Comparison of ENCODE assay signal across 8 cellular contexts in the genomic region with DNA sequence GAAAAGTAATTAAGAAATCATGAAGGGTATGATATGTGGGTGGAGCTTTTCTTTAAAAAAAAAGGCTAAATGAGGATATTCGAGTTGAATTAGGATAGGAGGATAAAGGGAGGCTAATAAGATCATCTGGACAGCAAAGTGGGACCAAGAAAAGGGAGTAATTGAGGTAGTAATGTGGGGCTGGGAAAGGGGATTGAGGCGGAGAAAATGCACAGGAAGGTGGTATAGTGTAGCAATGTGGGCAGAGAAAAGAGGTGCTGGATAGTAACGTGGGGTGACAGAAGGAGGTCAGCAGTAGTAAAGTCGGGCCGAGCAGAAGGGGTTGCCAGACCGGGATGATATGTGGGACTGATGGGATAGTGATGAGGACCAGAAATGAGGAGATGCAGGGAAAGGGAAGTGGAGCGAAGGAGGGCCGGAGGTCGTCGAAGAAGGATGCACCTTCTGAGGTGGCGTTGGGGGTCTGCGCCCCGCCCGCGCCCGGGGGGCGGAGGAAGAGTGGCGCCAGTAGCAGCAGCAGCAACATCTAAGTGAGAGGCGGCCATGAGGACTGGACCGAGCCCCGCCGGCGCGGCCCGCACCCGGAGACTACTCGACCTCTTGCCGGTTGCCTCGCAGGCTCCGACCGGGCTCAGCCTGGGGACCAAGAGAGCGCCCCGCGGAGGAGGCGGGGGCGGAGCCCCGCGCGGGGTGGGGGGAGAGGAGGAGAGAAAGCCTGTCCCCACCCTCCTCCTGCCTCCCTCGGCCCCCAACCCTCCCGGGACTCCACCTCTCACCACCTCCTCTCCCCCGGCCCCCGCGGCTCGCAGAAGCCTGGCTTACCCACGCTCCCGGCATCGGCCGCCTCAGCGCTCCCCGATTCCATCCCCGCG. TPM values are rescaled to one million over a fixed set of nuclear protein-coding genes. Genes with fewer than 3 reads are reported as not detected.
DNase-seq lines count a peak whose midpoint lies in the region; ATAC-seq and TF ChIP-seq lines count a peak whose summit lies in the region.

No MANE protein-coding gene starts in this region.

- no peaks in the 10 kb centered on the region for H3K36me3 Mint-ChIP-seq in Caco-2 (ENCODE audit: insufficient read depth, unreplicated experiment)

- peak overlapping the region; percentile 39 to 41 for H3K9ac ChIP-seq in mucosa of rectum (ENCODE audit: low read depth in 1 of 2, low read length in 2 of 2)

- peaks cover 14% of the 10 kb centered on the region for H3K4me1 Mint-ChIP-seq in Caco-2 (ENCODE audit: low read depth, unreplicated experiment)
- peaks cover 54% of the 10 kb centered on the region for H3K4me1 Mint-ChIP-seq in stimulated activated naive CD8-positive, alpha-beta T cell treated with anti-CD3 and anti-CD28 coated beads, Interleukin-15, amount 100 ng/mL, for 72 hours

- peaks cover 27% of the 10 kb centered on the region for H3K27me3 Mint-ChIP-seq in Caco-2 (ENCODE audit: insufficient read depth, unreplicated experiment)
- H3K27me3 Mint-ChIP-seq in stimulated activated naive CD8-positive, alpha-beta T cell treated with anti-CD3 and anti-CD28 coated beads, Interleukin-15, amount 100 ng/mL, for 72 hours: peaks cover 15% of the 10 kb centered on the region

- no peak for TF ChIP-seq POLR2A in erythroblast (IDR thresholded peaks at IDR 0.05; ENCODE audit: low read length)

- intact Hi-C loops in Caco-2 (cut with micrococcal nuclease; ENCODE audit: unreplicated experiment): no loop called here

- no TSS peak for BruUV-seq in Caco-2 (replicated peaks; lab: Mats Ljungman, UMichigan)

- H3K4me3 ChIP-seq in Caco-2 (ENCODE audit: low read depth, low read length) (peak overlapping the region; percentile 58), HEK293 (ENCODE audit: low read depth, low read length) (peak overlapping the region; percentile 77), mucosa of rectum (ENCODE audit: low read length in 2 of 2) (peak overlapping the region; percentile 68 to 71)

- H3K36me3 ChIP-seq in Caco-2 (ENCODE audit: control insufficient read depth, insufficient read depth, low read length) (no peaks in the 10 kb centered on the region), HEK293 (ENCODE audit: control insufficient read depth in 2 of 2, insufficient read depth in 1 of 2, low read length in 2 of 2) (peaks cover 0 to 11% of the 10 kb centered on the region in 2 experiments; a peak in 1 of 3 replicates), mucosa of rectum (ENCODE audit: control insufficient read depth in 2 of 2, insufficient read depth in 2 of 2, low read length in 2 of 2) (no peaks in the 10 kb centered on the region)

- peak overlapping the region; percentile 36; the same call in 1 of the 2 replicates for H3K27ac ChIP-seq in HEK293 (ENCODE audit: extremely low read depth, low read depth, low read length)
- peak overlapping the region; percentile 32 to 59 for H3K27ac ChIP-seq in mucosa of rectum (ENCODE audit: low read depth in 2 of 2, low read length in 2 of 2)

- peak; percentile 61 for ATAC-seq in stimulated activated naive CD8-positive, alpha-beta T cell treated with anti-CD3 and anti-CD28 coated beads, Interleukin-15, amount 100 ng/mL, for 72 hours

- H3K9me3 ChIP-seq in Caco-2: no peaks in the 10 kb centered on the region
- no peaks in the 10 kb centered on the region for H3K9me3 ChIP-seq in HEK293 (ENCODE audit: control insufficient read depth, insufficient read depth, low read depth, low read length)
- H3K9me3 ChIP-seq in mucosa of rectum (ENCODE audit: control insufficient read depth in 2 of 2, low read length in 2 of 2): no peaks in the 10 kb centered on the region

- CTCF ChIA-PET in Caco-2 (lab: Charles Lee): interaction anchor here (0.5 to 1.0 kb wide), 4 partner anchors 10 to 64 kb away, joined by 3 to 7 read pairs (median 4); no protein-coding TSS in a partner anchor
- CTCF ChIA-PET in HEK293 (lab: Yijun Ruan, JAX): interaction anchor here (0.6 to 4.3 kb wide), 5 partner anchors 10 to 65 kb away, joined by 3 to 32 read pairs (median 17); no protein-coding TSS in a partner anchor

- DNase-seq in Caco-2: peak; percentile 37 to 56
- peak; percentile 32 for DNase-seq in NCI-H345 treated with DMSO at 0.1 percent for 48 hours (lab: John Stamatoyannopoulos, UW; ENCODE audit: unreplicated experiment)
- peak; percentile 55 for DNase-seq in activated T-cell treated with anti-CD3 and anti-CD28 coated beads for 4 hours
- DNase-seq in erythroblast (lab: John Stamatoyannopoulos, UW): peak; percentile 44 to 50
- DNase-seq in stimulated activated naive CD8-positive, alpha-beta T cell treated with anti-CD3 and anti-CD28 coated beads, Interleukin-15, amount 100 ng/mL, for 72 hours: peak; percentile 39 to 51
- DNase-seq in Kasumi-1 (lab: John Stamatoyannopoulos, UW): no peak

- H3K27ac Mint-ChIP-seq in Caco-2 (ENCODE audit: unreplicated experiment): peak overlapping the region; percentile 4
- peak overlapping the region; percentile 16 to 75 for H3K27ac Mint-ChIP-seq in stimulated activated naive CD8-positive, alpha-beta T cell treated with anti-CD3 and anti-CD28 coated beads, Interleukin-15, amount 100 ng/mL, for 72 hours

- H3K27me3 ChIP-seq in Caco-2 (replicated peaks; ENCODE audit: control insufficient read depth, insufficient read depth, low read length) (no peaks in the 10 kb centered on the region), mucosa of rectum (ENCODE audit: control insufficient read depth in 2 of 2, insufficient read depth in 2 of 2, low read length in 2 of 2) (peaks cover 13 to 15% of the 10 kb centered on the region in 2 donors)

- POLR2A ChIA-PET in Caco-2 (lab: Charles Lee): no interaction called here
- POLR2A ChIA-PET in HEK293 (lab: Yijun Ruan, JAX): interaction anchor here (0.6 to 2.2 kb wide), 10 partner anchors 8 to 182 kb away, joined by 3 to 34 read pairs (median 4); no protein-coding TSS in a partner anchor

- H3K9me3 Mint-ChIP-seq in Caco-2 (ENCODE audit: unreplicated experiment): no peaks in the 10 kb centered on the region
- H3K9me3 Mint-ChIP-seq in stimulated activated naive CD8-positive, alpha-beta T cell treated with anti-CD3 and anti-CD28 coated beads, Interleukin-15, amount 100 ng/mL, for 72 hours: no peaks in the 10 kb centered on the region

- H3K4me3 Mint-ChIP-seq in Caco-2 (ENCODE audit: unreplicated experiment): peak overlapping the region; percentile 82
- peak overlapping the region; percentile 86 to 89 for H3K4me3 Mint-ChIP-seq in stimulated activated naive CD8-positive, alpha-beta T cell treated with anti-CD3 and anti-CD28 coated beads, Interleukin-15, amount 100 ng/mL, for 72 hours

- H3K4me1 ChIP-seq in Caco-2: 0 out of 2 replicates have a peak, but pooled peaks cover 5% of the 10 kb centered on the region
- peaks cover 4% of the 10 kb centered on the region; the same call in 1 of the 2 replicates for H3K4me1 ChIP-seq in HEK293 (ENCODE audit: control insufficient read depth, insufficient read depth, low read length)
- H3K4me1 ChIP-seq in mucosa of rectum (ENCODE audit: control insufficient read depth in 2 of 2, insufficient read depth in 2 of 2, low read length in 2 of 2): peaks cover 14 to 24% of the 10 kb centered on the region in 2 donors

- TF ChIP-seq CTCF in Caco-2 (IDR thresholded peaks at IDR 0.05; ENCODE audit: insufficient read depth in 1 of 2, low read depth in 1 of 2, low read length in 1 of 2, severe bottlenecking in 1 of 2, unreplicated experiment in 1 of 2) (no peak), HEK293 (tag by site-specific recombination; IDR thresholded peaks at IDR 0.05) (no peak)

TF ChIP-seq in HEK293, 187 proteins besides CTCF, POLR2A, EP300 and RAD21 (continues in another document):
- TF ChIP-seq EGR2 (tag by site-specific recombination; IDR thresholded peaks at IDR 0.05; ENCODE audit: low read depth) (peak; percentile 66), PRDM1 (tag by site-specific recombination; IDR thresholded peaks at IDR 0.05) (peak; percentile 52), ZNF747 (tag by site-specific recombination; IDR thresholded peaks at IDR 0.05) (no peak), ZXDB (tag by site-specific recombination; IDR thresholded peaks at IDR 0.05) (peak; percentile 13; the same call in 1 of the 2 replicates), ZNF514 (tag by site-specific recombination; IDR thresholded peaks at IDR 0.05) (no peak), KLF7 (tag by site-specific recombination; IDR thresholded peaks at IDR 0.05; ENCODE audit: borderline replicate concordance) (0 out of 2 replicates have a peak, but pooled peaks have one; percentile 30), OSR2 (tag by site-specific recombination; IDR thresholded peaks at IDR 0.05) (peak; percentile 33; the same call in 1 of the 2 replicates), GLI2 (tag by site-specific recombination; IDR thresholded peaks at IDR 0.05; ENCODE audit: borderline replicate concordance, low read depth) (no peak), ZNF510 (tag by site-specific recombination; IDR thresholded peaks at IDR 0.05; ENCODE audit: insufficient replicate concordance) (no peak), ZNF501 (tag by site-specific recombination; IDR thresholded peaks at IDR 0.05) (peak; percentile 18; the same call in 1 of the 2 replicates), ZNF792 (tag by site-specific recombination; IDR thresholded peaks at IDR 0.05) (0 out of 2 replicates have a peak, but pooled peaks have one; percentile 31), GLIS2 (tag by site-specific recombination; IDR thresholded peaks at IDR 0.05) (peak; percentile 93; the same call in 1 of the 2 replicates)
- TF ChIP-seq, protein P1, sequence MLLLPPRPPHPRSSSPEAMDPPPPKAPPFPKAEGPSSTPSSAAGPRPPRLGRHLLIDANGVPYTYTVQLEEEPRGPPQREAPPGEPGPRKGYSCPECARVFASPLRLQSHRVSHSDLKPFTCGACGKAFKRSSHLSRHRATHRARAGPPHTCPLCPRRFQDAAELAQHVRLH (tag by site-specific recombination; IDR thresholded peaks at IDR 0.05): no peak
- TF ChIP-seq, protein P2, sequence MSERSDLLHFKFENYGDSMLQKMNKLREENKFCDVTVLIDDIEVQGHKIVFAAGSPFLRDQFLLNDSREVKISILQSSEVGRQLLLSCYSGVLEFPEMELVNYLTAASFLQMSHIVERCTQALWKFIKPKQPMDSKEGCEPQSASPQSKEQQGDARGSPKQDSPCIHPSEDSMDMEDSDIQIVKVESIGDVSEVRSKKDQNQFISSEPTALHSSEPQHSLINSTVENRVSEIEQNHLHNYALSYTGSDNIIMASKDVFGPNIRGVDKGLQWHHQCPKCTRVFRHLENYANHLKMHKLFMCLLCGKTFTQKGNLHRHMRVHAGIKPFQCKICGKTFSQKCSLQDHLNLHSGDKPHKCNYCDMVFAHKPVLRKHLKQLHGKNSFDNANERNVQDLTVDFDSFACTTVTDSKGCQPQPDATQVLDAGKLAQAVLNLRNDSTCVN (tag by site-specific recombination; optimal IDR thresholded peaks at IDR 0.05): peak; percentile 14

RNA-seq across cellular contexts. Expression of a gene that starts 0.9 kb away (rescaled TPM):
- total RNA-seq in Caco-2 (2022): 3.3 and 4.1 TPM in 2 replicates

RNA-seq across cellular contexts. Expression of a gene that starts 24.8 kb away (rescaled TPM):
- total RNA-seq in Caco-2 (2022): not detected in 2 replicates

RNA-seq across cellular contexts. Expression of a gene that starts 47.2 kb away (rescaled TPM):
- total RNA-seq in Caco-2 (2022): not detected in 2 replicates

RNA-seq across cellular contexts. Expression of a gene that starts 48.9 kb away (rescaled TPM):
- not detected in 2 replicates for total RNA-seq in Caco-2 (2022)

Comparison
In these comparisons a context has a peak if more than half of its experiments do, and no peak if none do; other contexts are left out.
1. DNase-seq: peak in Caco-2 (2 of 2), NCI-H345 treated with DMSO at 0.1 percent for 48 hours (single experiment), activated T-cell treated with anti-CD3 and anti-CD28 coated beads for 4 hours (single experiment), erythroblast (2 of 2) and stimulated activated naive CD8-positive, alpha-beta T cell treated with anti-CD3 and anti-CD28 coated beads, Interleukin-15, amount 100 ng/mL, for 72 hours (2 of 2); none in Kasumi-1 (0 of 2).
2. Peak in every context shown above with its lines, with median percentiles within 50 percentile points of each other: H3K4me3 ChIP-seq.